Comparison of ENCODE assay signal across 8 cellular contexts in the genomic region with DNA sequence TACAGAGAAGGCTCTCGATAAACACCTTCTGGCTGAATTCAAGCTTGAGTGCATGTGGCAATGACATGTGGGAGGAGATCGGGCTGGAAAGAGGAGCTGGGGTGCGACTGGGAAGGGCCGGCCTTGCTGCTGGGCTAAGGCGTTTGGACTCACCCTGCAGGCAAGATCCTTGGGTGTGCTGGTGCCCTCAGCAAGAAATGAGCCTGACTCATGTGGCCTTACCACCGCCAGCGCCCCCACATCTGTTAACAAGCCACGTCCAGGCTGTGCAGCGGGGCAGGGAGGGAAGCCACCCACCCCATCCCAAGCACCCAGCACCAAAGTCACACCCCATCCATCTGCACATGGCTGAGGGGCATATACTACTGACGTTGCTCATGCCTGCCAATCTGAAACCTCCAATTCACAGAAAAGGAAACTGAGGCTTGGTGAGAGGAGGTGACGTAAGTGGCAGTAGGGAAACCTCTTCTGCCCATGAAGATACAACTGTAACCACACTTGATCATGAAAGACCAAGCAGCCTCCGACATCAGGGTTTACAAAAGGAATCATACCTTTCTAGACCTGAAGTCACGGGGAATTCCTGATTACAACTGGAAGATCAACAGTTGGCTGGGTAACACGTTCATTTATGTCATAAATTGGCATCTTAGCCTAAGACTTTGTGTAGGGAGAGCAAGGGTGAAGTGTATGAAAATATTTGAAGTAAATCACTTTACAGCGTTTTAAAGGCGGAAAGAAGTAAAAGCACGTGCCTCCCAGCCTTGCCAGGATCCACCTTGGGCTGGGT. TPM values are rescaled to one million over a fixed set of nuclear protein-coding genes. Genes with fewer than 3 reads are reported as not detected.
DNase-seq lines count a peak whose midpoint lies in the region; ATAC-seq and TF ChIP-seq lines count a peak whose summit lies in the region.

No MANE protein-coding gene starts in this region.

- H3K9me3 ChIP-seq in CD4-positive, alpha-beta memory T cell (ENCODE audit: control insufficient read depth in 1 of 2, low read length in 2 of 2), result no peaks in the 10 kb centered on the region
- no peaks in the 10 kb centered on the region for H3K9me3 ChIP-seq in Panc1 (ENCODE audit: control insufficient read depth, insufficient read depth, low read depth, low read length)
- no peaks in the 10 kb centered on the region for H3K9me3 ChIP-seq in esophagus squamous epithelium
- no peaks in the 10 kb centered on the region for H3K9me3 ChIP-seq in neutrophil

- WGBS in esophagus squamous epithelium, 2 donors, result 30 to 51% methylated on average over 12 to 13 of the region's 17 CpGs

- no peaks in the 10 kb centered on the region for H3K36me3 ChIP-seq in CD4-positive, alpha-beta memory T cell (ENCODE audit: insufficient read depth, low read length)
- H3K36me3 ChIP-seq in Panc1 (ENCODE audit: control insufficient read depth, insufficient read depth, low read length) (no peaks in the 10 kb centered on the region), esophagus squamous epithelium (peaks cover 0 to 22% (median 9%) of the 10 kb centered on the region in 3 donors), neutrophil (peaks cover 20% of the 10 kb centered on the region)

- H3K4me1 Mint-ChIP-seq in CD4-positive, alpha-beta memory T cell, result peaks cover 22 to 42% (median 36%) of the 10 kb centered on the region in 4 donors

- POLR2A ChIA-PET in CD4-positive, alpha-beta memory T cell (lab: Charles Lee; ENCODE audit: partially characterized antibody), result interaction anchor here (1.6 to 3.3 kb wide), 10 partner anchors 8 to 298 kb away, joined by 5 to 70 read pairs (median 10); partner anchors contain the start of genes LDAH, PUM2 and RHOB
- POLR2A ChIA-PET in Panc1 (lab: Charles Lee), result no interaction called here

- in situ Hi-C loops in Panc1 (cut with HindIII; ENCODE audit: low pct_unique_long_range_greater_than_20kb, low sequenced_read_pairs), result loop anchor here (25.0 kb wide), 1 partner anchor 212 kb away; the partner anchor contains the start of gene RHOB

- H3K27ac ChIP-seq in CD4-positive, alpha-beta memory T cell (ENCODE audit: low read depth, low read length), result peak overlapping the region; percentile 89
- H3K27ac ChIP-seq in Panc1 (ENCODE audit: low read length) (peak overlapping the region; percentile 78), esophagus squamous epithelium (peak overlapping the region; percentile 91 to 98 (median 96)), neutrophil (peak overlapping the region; percentile 93)

- intact Hi-C loops in CD4-positive, alpha-beta memory T cell (cut with micrococcal nuclease), result loop anchor here (2.0 to 10.0 kb wide), 6 partner anchors 173 to 1302 kb away; partner anchors contain the start of genes LDAH, PUM2 and TTC32
- intact Hi-C loops in Panc1 (cut with micrococcal nuclease; ENCODE audit: unreplicated experiment) (loop anchor here (5.0 kb wide), 1 partner anchor 207 kb away; no protein-coding TSS in a partner anchor), esophagus squamous epithelium (cut with DNase I) (loop anchor here (10.0 kb wide), 1 partner anchor 235 kb away; no protein-coding TSS in a partner anchor)

- H3K4me1 ChIP-seq in CD4-positive, alpha-beta memory T cell (ENCODE audit: insufficient read depth, low read length), result peaks cover 20% of the 10 kb centered on the region
- H3K4me1 ChIP-seq in Panc1 (ENCODE audit: control insufficient read depth, insufficient read depth, low read length), result peaks cover 9% of the 10 kb centered on the region
- H3K4me1 ChIP-seq in esophagus squamous epithelium, result peaks cover 23 to 43% (median 26%) of the 10 kb centered on the region in 3 donors
- peaks cover 42 to 57% of the 10 kb centered on the region in 2 experiments for H3K4me1 ChIP-seq in neutrophil (ENCODE audit: control insufficient read depth in 1 of 2, insufficient read depth in 1 of 2, low read depth in 1 of 2, low read length in 1 of 2)

- CTCF ChIA-PET in CD4-positive, alpha-beta memory T cell (lab: Charles Lee; ENCODE audit: partially characterized antibody), result interaction anchor here (1.0 to 5.2 kb wide), 13 partner anchors 7 to 323 kb away, joined by 4 to 76 read pairs (median 10); partner anchors contain the start of gene RHOB
- CTCF ChIA-PET in Panc1 (lab: Charles Lee), result interaction anchor here (1.0 kb wide), 1 partner anchor 164 kb away, joined by 3 read pairs; no protein-coding TSS in a partner anchor

- H3K9me3 Mint-ChIP-seq in CD4-positive, alpha-beta memory T cell, result peaks cover 0 to 3% (median 0%) of the 10 kb centered on the region in 8 donors

- peak overlapping the region; percentile 66 to 98 (median 96) for H3K27ac Mint-ChIP-seq in CD4-positive, alpha-beta memory T cell

- ATAC-seq in Panc1 (no peak), GM21528 (IDR thresholded peaks at IDR 0.05; ENCODE audit: low FRiP score, unreplicated experiment) (no peak), HG03469 (IDR thresholded peaks at IDR 0.05; ENCODE audit: unreplicated experiment) (no peak)

- TF ChIP-seq POLR2A in esophagus squamous epithelium (IDR thresholded peaks at IDR 0.05), result no peak

- no peaks in the 10 kb centered on the region for H3K27me3 ChIP-seq in CD4-positive, alpha-beta memory T cell (ENCODE audit: insufficient read depth, low read length)
- H3K27me3 ChIP-seq in Panc1 (ENCODE audit: control insufficient read depth, insufficient read depth, low read length) (no peaks in the 10 kb centered on the region), esophagus squamous epithelium (no peaks in the 10 kb centered on the region), neutrophil (no peaks in the 10 kb centered on the region)

- DNase-seq in CD4-positive, alpha-beta memory T cell, result no peak
- DNase-seq in Panc1 (ENCODE audit: low read depth, low spot score) (no peak), esophagus squamous epithelium (lab: John Stamatoyannopoulos, UW) (no peak), AG08395 (ENCODE audit: low spot score) (no peak), mucosa of gallbladder (ENCODE audit: low spot score) (no peak)

- H3K27me3 Mint-ChIP-seq in CD4-positive, alpha-beta memory T cell, result no peaks in the 10 kb centered on the region

- peak overlapping the region; percentile 50 to 87 for H3K4me3 ChIP-seq in CD4-positive, alpha-beta memory T cell (ENCODE audit: low read length in 2 of 2)
- H3K4me3 ChIP-seq in Panc1 (ENCODE audit: low read depth in 2 of 2, low read length in 2 of 2), result peak overlapping the region; percentile 87 to 93
- H3K4me3 ChIP-seq in esophagus squamous epithelium, result peak overlapping the region; percentile 77 to 94 (median 88)
- peak overlapping the region; percentile 87 to 89 for H3K4me3 ChIP-seq in neutrophil (ENCODE audit: low read depth in 1 of 2, low read length in 1 of 2)

- no TSS peak for BruUV-seq in Panc1 (replicated peaks; lab: Mats Ljungman, UMichigan)

- no peak for TF ChIP-seq CTCF in Panc1 (IDR thresholded peaks at IDR 0.05)
- no peak for TF ChIP-seq CTCF in esophagus squamous epithelium (IDR thresholded peaks at IDR 0.05)
- no peak for TF ChIP-seq CTCF in neutrophil (IDR thresholded peaks at IDR 0.05)

- peak overlapping the region; percentile 87 to 93 (median 90) for H3K4me3 Mint-ChIP-seq in CD4-positive, alpha-beta memory T cell

- H3K36me3 Mint-ChIP-seq in CD4-positive, alpha-beta memory T cell, result peaks cover 2 to 15% of the 10 kb centered on the region in 2 donors

RNA-seq across cellular contexts. Expression of gene HS1BP3, which starts 1.1 kb away (rescaled TPM):
- 10 to 100 TPM; 20.1 TPM for total RNA-seq in CD4-positive, alpha-beta memory T cell
- polyA plus RNA-seq in CD4-positive, alpha-beta memory T cell, result 10 to 100 TPM; 16.7 to 17.5 TPM
- 46.1 TPM for total RNA-seq in Panc1 (2021; ENCODE audit: unreplicated experiment)
- 45.1 TPM for polyA plus RNA-seq in Panc1 (2012; ENCODE audit: insufficient read length)
- 10 to 100 TPM in 3 of 4 donors, 1 to 10 TPM in 1; 7.9 to 22.1 (median 16.9) TPM for total RNA-seq in esophagus squamous epithelium
- 50.3 TPM for total RNA-seq in mucosa of gallbladder

RNA-seq across cellular contexts. Expression of gene GDF7, which starts 17.2 kb away (rescaled TPM):
- under 1 TPM; 0.19 to 0.26 TPM for total RNA-seq in CD4-positive, alpha-beta memory T cell
- under 1 TPM; 0.04 to 0.22 TPM for polyA plus RNA-seq in CD4-positive, alpha-beta memory T cell
- total RNA-seq in Panc1 (2021; ENCODE audit: unreplicated experiment) (not detected), esophagus squamous epithelium (1 to 10 TPM in 2 of 4 donors, under 1 TPM in 2; 0.26 to 1.9 (median 0.78) TPM), mucosa of gallbladder (2.5 TPM)
- not detected for polyA plus RNA-seq in Panc1 (2012; ENCODE audit: insufficient read length)
